In the genomic region with DNA sequence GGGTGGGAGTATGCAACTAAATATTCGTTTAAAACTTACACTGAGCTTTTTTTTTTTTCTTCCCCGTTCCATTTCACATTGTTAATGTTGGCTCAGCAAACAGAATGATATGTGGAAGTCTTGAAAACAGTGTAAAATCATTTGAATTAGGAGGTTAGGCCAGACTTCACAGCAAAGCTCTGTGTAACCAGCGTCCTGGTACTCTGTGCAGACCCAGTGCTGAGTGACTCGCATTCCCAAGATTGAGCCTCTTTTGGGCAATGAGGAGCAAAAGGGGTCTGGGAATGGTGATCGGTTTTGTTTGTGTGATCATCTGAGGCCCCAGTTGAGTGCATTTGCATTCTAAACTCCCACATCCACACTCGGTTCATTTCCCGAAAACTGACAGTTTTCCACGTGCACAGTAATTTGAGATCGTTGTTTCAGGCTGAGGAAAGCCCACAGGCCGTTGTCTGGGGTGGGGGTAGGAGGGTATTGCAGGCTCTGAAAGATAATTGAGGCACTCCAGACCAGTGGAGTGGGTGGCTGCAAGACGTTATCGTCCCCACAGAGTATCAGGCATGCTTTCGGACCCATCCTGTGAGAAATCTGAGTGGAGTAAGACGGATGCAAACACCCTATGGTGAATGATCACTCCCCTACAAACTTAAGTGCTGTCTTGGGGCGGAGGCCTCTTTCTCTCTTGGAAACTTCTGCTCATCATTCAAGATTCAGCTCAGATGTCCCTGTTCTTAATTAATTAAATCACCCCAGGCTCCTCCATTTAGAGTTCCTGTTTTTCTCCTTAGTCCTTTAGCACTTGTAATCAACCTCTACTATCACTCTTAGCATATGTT, we compare ENCODE assay signal across 13 cellular contexts.
A peak's percentile ranks its signal among the peaks of the same experiment; 100 is the strongest.
DNase-seq lines count a peak whose midpoint lies in the region; ATAC-seq and TF ChIP-seq lines count a peak whose summit lies in the region.
"Had no signal": no experiment of that assay in that cellular context is flagged by ENCODE, and none has a peak within 500 bp of the region (broad histone marks: within the 10 kb centered on the region; RNA-seq: fewer than 3 reads in every experiment).

No MANE protein-coding gene starts in this region.

- H3K9me3 ChIP-seq in BLaER1: no peaks in the 10 kb centered on the region
- no peaks in the 10 kb centered on the region for H3K9me3 ChIP-seq in parathyroid adenoma (ENCODE audit: control insufficient read depth, low read length)

- peaks cover 25% of the 10 kb centered on the region for H3K36me3 ChIP-seq in BLaER1
- no peaks in the 10 kb centered on the region for H3K36me3 ChIP-seq in parathyroid adenoma (ENCODE audit: control insufficient read depth, insufficient read depth, low read length)

- no peak for TF ChIP-seq CTCF in fibroblast of villous mesenchyme (IDR thresholded peaks at IDR 0.05; ENCODE audit: insufficient read depth, low read depth, low read length)
- TF ChIP-seq CTCF in parathyroid adenoma (IDR thresholded peaks at IDR 0.05): no peak
- TF ChIP-seq CTCF in GM13977 (IDR thresholded peaks at IDR 0.05; ENCODE audit: extremely low read depth, insufficient read depth, missing control alignments): no peak

- H3K9ac ChIP-seq in BLaER1 (no peak overlapping the region), parathyroid adenoma (no peak overlapping the region)

- H3K79me2 ChIP-seq in parathyroid adenoma: peaks cover 45% of the 10 kb centered on the region

- no peak overlapping the region for H2AFZ ChIP-seq in parathyroid adenoma

- H3K4me2 ChIP-seq in BLaER1 (peak overlapping the region; percentile 18; the same call in 1 of the 2 replicates), parathyroid adenoma (ENCODE audit: low read length) (peak overlapping the region; percentile 47)

- H3K27ac ChIP-seq in BLaER1 (peak overlapping the region; percentile 7; the same call in 1 of the 2 replicates), parathyroid adenoma (peak overlapping the region; percentile 68)

- DNase-seq in fibroblast of villous mesenchyme (ENCODE audit: low read depth): peak; percentile 59
- DNase-seq in NCI-H524 treated with DMSO at 0.1 percent for 48 hours (lab: John Stamatoyannopoulos, UW): no peak
- no peak for DNase-seq in NCI-H69 (lab: John Stamatoyannopoulos, UW)
- no peak for DNase-seq in GM13977 (ENCODE audit: low spot score)
- DNase-seq: activated effector memory CD4-positive, alpha-beta T cell treated with Interleukin-2 at 50 U/mL for 16 hours; CD4-positive, CD25-positive, alpha-beta regulatory T cell; head of caudate nucleus; NCI-H1105 treated with DMSO at 0.1 percent for 48 hours; stimulated activated CD4-positive, alpha-beta T cell treated with anti-CD3 and anti-CD28 coated beads, Interleukin-12 subunit alpha, Interleukin-12 subunit beta, amount 100 ng/mL, for 4 hours had no signal

- in situ Hi-C loops in GM13977 (cut with MboI; ENCODE audit: low pct_unique_long_range_greater_than_20kb, low sequenced_read_pairs, unreplicated experiment): no loop called here

- peak; percentile 63 for ATAC-seq in SK-N-SH treated with all-trans-retinoic acid at 6 μM for 48 hours
- no peak for ATAC-seq in HG03439 (IDR thresholded peaks at IDR 0.05; ENCODE audit: unreplicated experiment)

- peaks cover 100% of the 10 kb centered on the region for H4K20me1 ChIP-seq in BLaER1

- H3K27me3 ChIP-seq in BLaER1 (no peaks in the 10 kb centered on the region), parathyroid adenoma (ENCODE audit: control insufficient read depth, insufficient read depth, low read length) (no peaks in the 10 kb centered on the region)

- H3K4me3 ChIP-seq in BLaER1 (no peak overlapping the region), fibroblast of villous mesenchyme (ENCODE audit: low read depth, low read length) (no peak overlapping the region), parathyroid adenoma (ENCODE audit: low read depth, low read length) (no peak overlapping the region)

- H3K4me1 ChIP-seq in BLaER1 (peaks cover 91% of the 10 kb centered on the region), parathyroid adenoma (peaks cover 16% of the 10 kb centered on the region)

TF ChIP-seq in SK-N-SH treated with all-trans-retinoic acid at 6 μM for 48 hours, 23 proteins besides CTCF, POLR2A, EP300 and RAD21:
- TF ChIP-seq TCF4 (CRISPR knock-in tag; IDR thresholded peaks at IDR 0.05; ENCODE audit: borderline replicate concordance): 0 out of 2 replicates have a peak, but pooled peaks have one; percentile 30
- TF ChIP-seq OSR1 (CRISPR knock-in tag; IDR thresholded peaks at IDR 0.05): no peak
